In the genomic region with DNA sequence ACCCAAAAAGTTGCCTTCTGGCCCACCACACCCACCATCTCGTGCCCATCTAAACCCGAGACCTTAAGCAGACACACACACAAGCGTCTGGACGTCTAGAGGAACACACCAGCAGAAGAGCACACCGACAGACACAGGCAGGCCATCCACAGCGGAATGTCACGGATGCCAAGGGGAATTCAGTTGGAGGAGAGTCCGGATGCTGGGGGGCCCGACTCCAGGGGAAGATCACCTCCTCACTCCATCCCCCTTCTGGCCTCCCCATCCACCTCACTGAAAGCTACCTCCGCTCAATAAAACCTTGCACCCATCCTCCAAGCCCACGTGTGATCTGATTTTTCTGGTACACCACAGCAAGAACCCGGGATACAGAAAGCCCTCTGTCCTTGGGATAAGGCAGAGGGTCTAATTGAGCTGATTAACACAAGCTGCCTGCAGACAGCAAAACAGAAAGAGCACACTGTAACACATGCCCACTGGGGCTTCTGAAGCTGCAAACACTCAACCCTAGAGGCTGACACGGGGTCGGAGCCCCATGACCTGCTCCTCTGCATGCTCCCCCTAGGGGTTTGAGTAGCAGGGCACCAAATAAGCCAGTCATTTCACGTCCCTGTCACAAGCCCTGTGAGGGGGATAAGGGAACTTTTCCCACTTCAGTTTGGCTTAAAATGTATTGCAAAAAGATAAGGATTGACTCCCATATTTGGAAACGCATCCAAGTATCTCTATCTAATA, we compare ENCODE assay signal across 20 cellular contexts.
DNase-seq lines count a peak whose midpoint lies in the region; ATAC-seq lines count a peak whose summit lies in the region.
"Had no signal": no experiment of that assay in that cellular context is flagged by ENCODE, and none has a peak within 500 bp of the region (broad histone marks: within the 10 kb centered on the region; RNA-seq: fewer than 3 reads in every experiment).

No MANE protein-coding gene starts in this region.

- H3K4me1 ChIP-seq in iPS DF 6.9 (ENCODE audit: control insufficient read depth, insufficient read depth, low read length): no peaks in the 10 kb centered on the region

- intact Hi-C loops in Right ventricle myocardium inferior (cut with DNase I): no loop called here

- no peaks in the 10 kb centered on the region for H3K9me3 ChIP-seq in iPS DF 6.9 (ENCODE audit: control insufficient read depth, insufficient read depth, low read length)

- no peak overlapping the region for H3K4me3 ChIP-seq in Jurkat, Clone E6-1 (ENCODE audit: low read length)
- H3K4me3 ChIP-seq in iPS DF 6.9 (ENCODE audit: low read length): no peak overlapping the region
- H3K4me3 ChIP-seq: dorsolateral prefrontal cortex, GM23248, skin epidermis had no signal

- no CpG with 5 or more reads among the region's 16 CpGs for WGBS in iPS DF 6.9 (ENCODE audit: insufficient coverage, insufficient read length)

- H3K36me3 ChIP-seq in iPS DF 6.9 (ENCODE audit: control insufficient read depth, insufficient read depth, low read length): no peaks in the 10 kb centered on the region

- no peaks in the 10 kb centered on the region for H3K27me3 ChIP-seq in iPS DF 6.9 (ENCODE audit: control insufficient read depth, insufficient read depth, low read length)
- H3K27me3 ChIP-seq: dorsolateral prefrontal cortex had no signal

- peak; percentile 28 for DNase-seq in Jurkat, Clone E6-1 (ENCODE audit: low read depth, low spot score)
- DNase-seq in UCSD-AML1 (lab: John Stamatoyannopoulos, UW; ENCODE audit: unreplicated experiment) (peak; percentile 7), iPS DF 6.9 (ENCODE audit: low read depth, low spot score) (peak; percentile 31), anterior cingulate cortex (lab: John Stamatoyannopoulos, UW) (no peak), superior temporal gyrus (ENCODE audit: extremely low spot score) (no peak), Right ventricle myocardium inferior (ENCODE audit: missing footprints) (no peak)
- DNase-seq: activated CD4-positive, alpha-beta T cell treated with anti-CD3 and anti-CD28 coated beads for 48 hours; activated CD8-positive, alpha-beta memory T cell treated with anti-CD3 and anti-CD28 coated beads, Interleukin-2, amount 10 ng/mL, durations not matched to agents 7 days and 5 days; dorsolateral prefrontal cortex; GM23248; IMR-90; MM.1S; NCI-H1436 treated with DMSO at 0.1 percent for 48 hours; NCI-H526; Right ventricle myocardium superior; stimulated activated CD4-positive, alpha-beta T cell treated with anti-CD3 and anti-CD28 coated beads, Interleukin-2, amount 100 ng/mL, for 24 hours had no signal

- ATAC-seq in Right ventricle myocardium inferior (no peak), GM19023 (IDR thresholded peaks at IDR 0.05; ENCODE audit: unreplicated experiment) (no peak)
- ATAC-seq: activated CD8-positive, alpha-beta memory T cell treated with anti-CD3 and anti-CD28 coated beads, Interleukin-2, amount 10 ng/mL, durations not matched to agents 7 days and 5 days; stimulated activated effector memory CD8-positive, alpha-beta T cell treated with anti-CD3 and anti-CD28 coated beads, Interleukin-12 subunit alpha, Interleukin-12 subunit beta, amount 100 ng/mL, for 72 hours had no signal

- no peak overlapping the region for H3K27ac ChIP-seq in iPS DF 6.9 (ENCODE audit: low read length)
- H3K27ac ChIP-seq: dorsolateral prefrontal cortex, epithelial cell of prostate, GM23248, skin epidermis had no signal

Comparison
In these comparisons a context has a peak if more than half of its experiments do, and no peak if none do; other contexts are left out.
1. DNase-seq: peak in Jurkat, Clone E6-1 (single experiment), UCSD-AML1 (single experiment) and iPS DF 6.9 (single experiment); none in anterior cingulate cortex (0 of 58), superior temporal gyrus (single experiment) and Right ventricle myocardium inferior (single experiment).